ENCODE assay signal across 16 cellular contexts in genomic region chr1:9607352-9607751, GRCh38. TPM values are rescaled to one million over a fixed set of nuclear protein-coding genes. Genes with fewer than 3 reads are reported as not detected.
DNase-seq lines count a peak whose midpoint lies in the region; ATAC-seq, FAIRE-seq and TF ChIP-seq lines count a peak whose summit lies in the region.
"Had no signal": no experiment of that assay in that cellular context is flagged by ENCODE, and none has a peak within 500 bp of the region (broad histone marks: within the 10 kb centered on the region; RNA-seq: fewer than 3 reads in every experiment).

No MANE protein-coding gene starts in this region.

- no peaks in the 10 kb centered on the region for H3K4me1 Mint-ChIP-seq in activated naive CD4-positive, alpha-beta T cell treated with anti-CD3 and anti-CD28 coated beads, Interleukin-2, amount 10 ng/mL, durations not matched to agents 7 days and 5 days
- H3K4me1 Mint-ChIP-seq: CD8-positive, alpha-beta memory T cell had no signal

- H3K9me3 ChIP-seq in K562 (replicated peaks; ENCODE audit: control insufficient read depth, insufficient read depth, low read depth, low read length) (no peaks in the 10 kb centered on the region), osteoblast (ENCODE audit: low read depth, low read length) (no peaks in the 10 kb centered on the region)
- H3K9me3 ChIP-seq: Caco-2 had no signal

- peaks cover 0 to 14% of the 10 kb centered on the region in 2 experiments; a peak in 1 of 5 replicates for H3K4me1 ChIP-seq in K562 (replicated peaks in 1 of 2; ENCODE audit: control insufficient read depth in 2 of 2, insufficient read depth in 2 of 2, low read length in 2 of 2)
- H3K4me1 ChIP-seq in osteoblast (ENCODE audit: insufficient read depth, low read length), result no peaks in the 10 kb centered on the region
- H3K4me1 ChIP-seq: Caco-2 had no signal

- intact Hi-C loops in K562 (cut with micrococcal nuclease), result no loop called here

- H3K79me2 ChIP-seq in K562 (ENCODE audit: control insufficient read depth, insufficient read depth, low read length), result no peaks in the 10 kb centered on the region
- no peaks in the 10 kb centered on the region for H3K79me2 ChIP-seq in osteoblast (ENCODE audit: insufficient read depth, low read length)

- H3K27me3 Mint-ChIP-seq in activated naive CD4-positive, alpha-beta T cell treated with anti-CD3 and anti-CD28 coated beads, Interleukin-2, amount 10 ng/mL, durations not matched to agents 7 days and 5 days, result no peaks in the 10 kb centered on the region
- H3K27me3 Mint-ChIP-seq: CD8-positive, alpha-beta memory T cell had no signal

- H3K4me3 ChIP-seq in K562 (no peak overlapping the region), osteoblast (ENCODE audit: insufficient read depth, low read length) (no peak overlapping the region)

- peak overlapping the region; percentile 59 for H3K27ac ChIP-seq in C4-2B
- no peak overlapping the region for H3K27ac ChIP-seq in K562 (ENCODE audit: extremely low read depth, low read depth, low read length)
- no peak overlapping the region for H3K27ac ChIP-seq in osteoblast (ENCODE audit: low read depth, low read length)
- H3K27ac ChIP-seq in substantia nigra (ENCODE audit: low read depth, low read length, poor library complexity, severe bottlenecking), result no peak overlapping the region
- H3K27ac ChIP-seq: 22Rv1 had no signal

- TF ChIP-seq EP300 in K562 (IDR thresholded peaks at IDR 0.05; ENCODE audit: low read length), result no peak

- H3K4me2 ChIP-seq in K562 (ENCODE audit: insufficient read depth, low read length) (no peak overlapping the region), osteoblast (ENCODE audit: insufficient read depth, low read length) (no peak overlapping the region)

- POLR2A ChIA-PET in K562 (lab: Yijun Ruan, JAX), result interaction anchor here (0.6 to 3.0 kb wide), 3 partner anchors 9 to 84 kb away, joined by 3 to 17 read pairs (median 3); no protein-coding TSS in a partner anchor

- H3K36me3 Mint-ChIP-seq in activated naive CD4-positive, alpha-beta T cell treated with anti-CD3 and anti-CD28 coated beads, Interleukin-2, amount 50 U/mL, for 72 hours, result no peaks in the 10 kb centered on the region
- H3K36me3 Mint-ChIP-seq in activated naive CD4-positive, alpha-beta T cell treated with anti-CD3 and anti-CD28 coated beads, Interleukin-2, amount 10 ng/mL, durations not matched to agents 7 days and 5 days, result no peaks in the 10 kb centered on the region

- H3K4me3 Mint-ChIP-seq in activated naive CD4-positive, alpha-beta T cell treated with anti-CD3 and anti-CD28 coated beads, Interleukin-2, amount 10 ng/mL, durations not matched to agents 7 days and 5 days, result no peak overlapping the region
- H3K4me3 Mint-ChIP-seq: CD8-positive, alpha-beta memory T cell had no signal

- peaks cover 96% of the 10 kb centered on the region; the same call in 2 of the 3 replicates for H3K36me3 ChIP-seq in K562 (ENCODE audit: control insufficient read depth, insufficient read depth, low read length)
- peaks cover 13% of the 10 kb centered on the region for H3K36me3 ChIP-seq in osteoblast (ENCODE audit: insufficient read depth, low read length)

- H3K9me3 Mint-ChIP-seq in activated naive CD4-positive, alpha-beta T cell treated with anti-CD3 and anti-CD28 coated beads, Interleukin-2, amount 50 U/mL, for 72 hours, result no peaks in the 10 kb centered on the region
- H3K9me3 Mint-ChIP-seq in activated naive CD4-positive, alpha-beta T cell treated with anti-CD3 and anti-CD28 coated beads, Interleukin-2, amount 10 ng/mL, durations not matched to agents 7 days and 5 days, result no peaks in the 10 kb centered on the region
- H3K9me3 Mint-ChIP-seq: CD8-positive, alpha-beta memory T cell had no signal

- TF ChIP-seq POLR2A in K562 (conservative IDR thresholded peaks at IDR 0.05), result no peak

- 89% methylated on average over 19 of the region's 19 CpGs for WGBS in K562 (ENCODE audit: insufficient coverage, low coverage, missing lambda C conversion rate)

- peaks cover 3% of the 10 kb centered on the region for H3K9me1 ChIP-seq in K562 (ENCODE audit: control insufficient read depth, insufficient read depth, low read length)

- H3K27ac Mint-ChIP-seq in activated naive CD4-positive, alpha-beta T cell treated with anti-CD3 and anti-CD28 coated beads, Interleukin-2, amount 50 U/mL, for 72 hours, result peak overlapping the region; percentile 21 to 32
- H3K27ac Mint-ChIP-seq in activated naive CD4-positive, alpha-beta T cell treated with anti-CD3 and anti-CD28 coated beads, Interleukin-2, amount 10 ng/mL, durations not matched to agents 7 days and 5 days, result no peak overlapping the region

- ATAC-seq in activated naive CD4-positive, alpha-beta T cell treated with anti-CD3 and anti-CD28 coated beads, Interleukin-2, amount 50 U/mL, for 72 hours, result no peak
- no peak for ATAC-seq in K562
- ATAC-seq: HCT116 had no signal

- no TSS peak for BruUV-seq in K562 (replicated peaks; lab: Mats Ljungman, UMichigan)

- H3K27me3 ChIP-seq in K562 (ENCODE audit: control insufficient read depth in 2 of 2, insufficient read depth in 2 of 2, low read length in 2 of 2) (no peaks in the 10 kb centered on the region), osteoblast (ENCODE audit: insufficient read depth, low read length) (no peaks in the 10 kb centered on the region)

- TF ChIP-seq CTCF in C4-2B (conservative IDR thresholded peaks at IDR 0.05) (no peak), K562 (IDR thresholded peaks at IDR 0.05 in 2 of 3, conservative IDR thresholded peaks at IDR 0.05 in 1 of 3; ENCODE audit: insufficient read depth in 2 of 3, low read depth in 1 of 3, low read length in 3 of 3) (no peak), osteoblast (IDR thresholded peaks at IDR 0.05; ENCODE audit: extremely low read depth, low read depth, low read length) (no peak)

- H4K20me1 ChIP-seq in K562 (replicated peaks; ENCODE audit: control insufficient read depth, insufficient read depth, low read length) (no peaks in the 10 kb centered on the region), osteoblast (ENCODE audit: insufficient read depth, low read length) (no peaks in the 10 kb centered on the region)

- H2AFZ ChIP-seq in K562 (ENCODE audit: low read depth, low read length) (no peak overlapping the region), osteoblast (ENCODE audit: low read length) (no peak overlapping the region)

- CTCF ChIA-PET in activated naive CD4-positive, alpha-beta T cell treated with anti-CD3 and anti-CD28 coated beads, Interleukin-2, amount 10 ng/mL, durations not matched to agents 7 days and 5 days (lab: Charles Lee), result no interaction called here
- CTCF ChIA-PET in K562 (lab: Yijun Ruan, JAX; ENCODE audit: low intra/inter-chr PET ratio), result no interaction called here

- FAIRE-seq in K562 (lab: Jason Lieb, UNC), result no peak
- FAIRE-seq: GM12892, GM19239 had no signal

- in situ Hi-C loops in K562 (cut with MboI), result no loop called here

- H3K9ac ChIP-seq in K562 (ENCODE audit: insufficient read depth in 1 of 2, low read depth in 2 of 2, low read length in 2 of 2), result no peak overlapping the region

- TF ChIP-seq RAD21 in K562 (CRISPR knock-in tag; conservative IDR thresholded peaks at IDR 0.05 in 1 of 2, IDR thresholded peaks at IDR 0.05 in 1 of 2), result no peak

- peak in 1 of 2 donors; percentile 47 for DNase-seq in activated naive CD4-positive, alpha-beta T cell treated with anti-CD3 and anti-CD28 coated beads, Interleukin-2, amount 50 U/mL, for 72 hours (ENCODE audit: low spot score in 2 of 2)
- DNase-seq in activated naive CD4-positive, alpha-beta T cell treated with anti-CD3 and anti-CD28 coated beads, Interleukin-2, amount 10 ng/mL, durations not matched to agents 7 days and 5 days, result no peak
- no peak for DNase-seq in K562 (ENCODE audit: extremely low read depth in 1 of 4, low spot score in 3 of 4)
- DNase-seq in osteoblast (ENCODE audit: insufficient read length, low spot score, missing footprints), result peak; percentile 58
- no peak for DNase-seq in GOT3 (lab: John Stamatoyannopoulos, UW)
- no peak for DNase-seq in NCI-H82 treated with DMSO at 0.1 percent for 48 hours (lab: John Stamatoyannopoulos, UW; ENCODE audit: unreplicated experiment)
- no peak for DNase-seq in substantia nigra (lab: John Stamatoyannopoulos, UW)
- DNase-seq: Caco-2, DND-41, GDM1 had no signal

RNA-seq across cellular contexts. Expression of gene TMEM201, which starts 18.6 kb away (rescaled TPM):
- 10 to 100 TPM; 14.8 to 16.5 TPM for total RNA-seq in activated naive CD4-positive, alpha-beta T cell treated with anti-CD3 and anti-CD28 coated beads, Interleukin-2, amount 50 U/mL, for 72 hours
- 31.6 and 91.3 TPM in 2 replicates for total RNA-seq in K562 (2011; cell fraction: chromatin; rRNA removed; ENCODE audit: low replicate concordance)
- 68.6 and 78.7 TPM in 2 replicates for total RNA-seq in K562 (2011; cell fraction: nucleolus; rRNA removed)
- total RNA-seq in K562 (2011; cell fraction: nucleoplasm; rRNA removed), result 48.5 and 50.3 TPM in 2 replicates
- total RNA-seq in K562 (2014; rRNA removed), result 9.0 and 16.5 TPM in 2 replicates
- 1.9 and 3.0 TPM in 2 replicates for total RNA-seq in K562 (2014; rRNA removed; fragmentation: Illumina TruSeq; extraction: Trizol)
- 7.4 and 9.0 TPM in 2 replicates for total RNA-seq in K562 (2015; rRNA removed; fragmentation: Illumina TruSeq; extraction: Trizol)
- 48.8 and 51.3 TPM in 2 replicates for total RNA-seq in K562 (2021)
- 2.3 and 3.9 TPM in 2 replicates for polyA plus RNA-seq in K562 (2011; rRNA removed)
- 3.0 and 6.9 TPM in 2 replicates for polyA plus RNA-seq in K562 (2011; cell fraction: cytosol; rRNA removed)
- polyA plus RNA-seq in K562 (2011; cell fraction: nucleus; rRNA removed), result 15.1 and 27.9 TPM in 2 replicates
- polyA plus RNA-seq in K562 (2012), result 18.3 and 22.2 TPM in 2 replicates
- polyA plus RNA-seq in K562 (2014; fragmentation: Illumina TruSeq; extraction: Trizol), result 10.3 and 24.1 TPM in 2 replicates
- under 1 TPM; 0.42 to 0.46 TPM for polyA plus RNA-seq in K562 (2014; fragmentation: Nextera tagmentation; extraction: Ambion mirVana)
- polyA plus RNA-seq in K562 (2014; rRNA removed), result 14.7 and 15.4 TPM in 2 replicates
- polyA minus RNA-seq in K562 (2011; rRNA and poly(A)+ RNA removed), result 2.8 and 4.0 TPM in 2 replicates
- polyA minus RNA-seq in K562 (2011; cell fraction: cytosol; rRNA and poly(A)+ RNA removed), result 15.2 and 18.0 TPM in 2 replicates
- polyA minus RNA-seq in K562 (2011; cell fraction: nucleus; rRNA and poly(A)+ RNA removed), result 19.2 and 21.4 TPM in 2 replicates
- 5.9 and 6.2 TPM in 2 replicates for total RNA-seq in osteoblast

RNA-seq across cellular contexts. Expression of gene PIK3CD, which starts 44.2 kb away (rescaled TPM):
- total RNA-seq in activated naive CD4-positive, alpha-beta T cell treated with anti-CD3 and anti-CD28 coated beads, Interleukin-2, amount 50 U/mL, for 72 hours, result 100 to 1,000 TPM; 118 to 138 TPM
- total RNA-seq in K562 (2011; cell fraction: chromatin; rRNA removed; ENCODE audit: low replicate concordance), result 17.5 and 44.3 TPM in 2 replicates
- 32.4 and 33.3 TPM in 2 replicates for total RNA-seq in K562 (2011; cell fraction: nucleolus; rRNA removed)
- 16.6 and 20.1 TPM in 2 replicates for total RNA-seq in K562 (2011; cell fraction: nucleoplasm; rRNA removed)
- 7.4 and 15.2 TPM in 2 replicates for total RNA-seq in K562 (2014; rRNA removed)
- 4.4 and 5.1 TPM in 2 replicates for total RNA-seq in K562 (2014; rRNA removed; fragmentation: Illumina TruSeq; extraction: Trizol)
- 7.2 and 8.2 TPM in 2 replicates for total RNA-seq in K562 (2015; rRNA removed; fragmentation: Illumina TruSeq; extraction: Trizol)
- 19.5 and 20.8 TPM in 2 replicates for total RNA-seq in K562 (2021)
- 5.6 and 14.8 TPM in 2 replicates for polyA plus RNA-seq in K562 (2011; rRNA removed)
- polyA plus RNA-seq in K562 (2011; cell fraction: cytosol; rRNA removed), result 8.3 and 11.4 TPM in 2 replicates
- 24.4 and 38.0 TPM in 2 replicates for polyA plus RNA-seq in K562 (2011; cell fraction: nucleus; rRNA removed)
- polyA plus RNA-seq in K562 (2012), result 11.3 and 21.5 TPM in 2 replicates
- polyA plus RNA-seq in K562 (2014; fragmentation: Illumina TruSeq; extraction: Trizol), result 9.5 and 12.5 TPM in 2 replicates
- polyA plus RNA-seq in K562 (2014; fragmentation: Nextera tagmentation; extraction: Ambion mirVana), result 1 to 10 TPM; 1.8 to 2.0 TPM
- 10.8 and 11.1 TPM in 2 replicates for polyA plus RNA-seq in K562 (2014; rRNA removed)
- 5.2 and 8.9 TPM in 2 replicates for polyA minus RNA-seq in K562 (2011; rRNA and poly(A)+ RNA removed)
- 7.1 and 15.0 TPM in 2 replicates for polyA minus RNA-seq in K562 (2011; cell fraction: cytosol; rRNA and poly(A)+ RNA removed)
- polyA minus RNA-seq in K562 (2011; cell fraction: nucleus; rRNA and poly(A)+ RNA removed), result 12.5 and 24.8 TPM in 2 replicates
- 12.7 and 14.1 TPM in 2 replicates for total RNA-seq in osteoblast
